ENCODE assay signal across 25 cellular contexts in the genomic region with DNA sequence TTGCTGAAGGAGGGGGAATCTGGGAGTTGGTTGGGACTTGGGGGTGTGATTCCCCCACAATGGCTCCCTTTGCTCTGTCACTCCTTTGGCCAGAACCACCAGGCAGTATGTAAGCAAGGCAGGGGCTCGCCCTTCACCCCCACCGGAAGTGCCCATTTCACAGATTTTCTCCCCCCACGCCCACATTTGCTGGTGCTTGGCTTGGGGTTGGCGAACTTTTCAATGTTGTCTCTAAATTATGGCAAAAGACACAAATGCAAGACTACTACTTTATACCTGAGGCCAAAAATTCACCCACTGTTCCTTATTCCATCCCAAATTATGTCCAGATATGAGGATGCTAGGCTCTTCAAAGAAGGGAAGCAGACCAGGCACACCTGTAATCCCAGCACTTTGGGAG.
"Had no signal": no experiment of that assay in that cellular context is flagged by ENCODE, and none has a peak within 500 bp of the region (broad histone marks: within the 10 kb centered on the region; RNA-seq: fewer than 3 reads in every experiment).

No MANE protein-coding gene starts in this region.

- H3K36me3 ChIP-seq: colonic mucosa, lower lobe of right lung had no signal

- H3K27me3 ChIP-seq: colonic mucosa had no signal

- H3K4me3 ChIP-seq: colonic mucosa, esophagus squamous epithelium, gastrocnemius medialis, heart right ventricle, left lung, lower lobe of right lung had no signal

- ATAC-seq: effector memory CD8-positive, alpha-beta T cell; esophagus mucosa; gastrocnemius medialis; heart right ventricle; left cardiac atrium; left lung; left ventricle myocardium superior; lower lobe of right lung had no signal

- DNase-seq: colonic mucosa; cortex of kidney; effector CD8-positive, alpha-beta T cell; effector memory CD8-positive, alpha-beta T cell; endodermal cell; erythroblast; esophagus squamous epithelium; foreskin fibroblast; foreskin melanocyte; gastrocnemius medialis; glutamatergic neuron; head of caudate nucleus; heart right ventricle; hippocampal formation; left cardiac atrium; left lung; left ventricle myocardium superior; lower lobe of right lung; mesendoderm; midbrain had no signal

- FAIRE-seq: endometrium, islet of Langerhans, keratinocyte had no signal

- H3K4me1 ChIP-seq: colonic mucosa, gastrocnemius medialis, lower lobe of right lung had no signal

- H3K27ac ChIP-seq: colonic mucosa, epithelial cell of prostate, esophagus squamous epithelium, gastrocnemius medialis, heart right ventricle, left lung, lower lobe of right lung had no signal
